ENCODE assay signal across 8 cellular contexts in genomic region chr20:25408170-25408547, GRCh38. TPM values are rescaled to one million over a fixed set of nuclear protein-coding genes. Genes with fewer than 3 reads are reported as not detected.
DNase-seq lines count a peak whose midpoint lies in the region; ATAC-seq, FAIRE-seq and TF ChIP-seq lines count a peak whose summit lies in the region.

No MANE protein-coding gene starts in this region.

- H4K8ac ChIP-seq in H1 (ENCODE audit: extremely low read depth, insufficient read depth, low read length) = no peak overlapping the region

- ATAC-seq in HG02852 (IDR thresholded peaks at IDR 0.05; ENCODE audit: unreplicated experiment) (no peak), HG02884 (IDR thresholded peaks at IDR 0.05; ENCODE audit: unreplicated experiment) (no peak)

- H3K79me1 ChIP-seq in H1 (ENCODE audit: low read depth, low read length) = peaks cover 16% of the 10 kb centered on the region

- peak overlapping the region; percentile 96 for H3K4me3 Mint-ChIP-seq in Caco-2 (ENCODE audit: unreplicated experiment)

- no peaks in the 10 kb centered on the region for H3K27me3 Mint-ChIP-seq in Caco-2 (ENCODE audit: insufficient read depth, unreplicated experiment)

- H4K5ac ChIP-seq in H1 (ENCODE audit: insufficient read length, low read depth, low read length) = no peak overlapping the region

- TF ChIP-seq EP300 in H1 (IDR thresholded peaks at IDR 0.05; ENCODE audit: borderline replicate concordance in 1 of 2, low read depth in 2 of 2, low read length in 2 of 2) = no peak

- CTCF ChIA-PET in Caco-2 (lab: Charles Lee) (interaction anchor here (0.8 to 1.8 kb wide), 3 partner anchors 10 to 72 kb away, joined by 3 to 18 read pairs (median 6); no protein-coding TSS in a partner anchor), H1 (lab: Charles Lee; ENCODE audit: partially characterized antibody) (interaction anchor here (0.9 to 4.6 kb wide), 9 partner anchors 10 to 132 kb away, joined by 3 to 37 read pairs (median 3); no protein-coding TSS in a partner anchor)

- TF ChIP-seq RAD21 in H1 (IDR thresholded peaks at IDR 0.05 in 1 of 2, conservative IDR thresholded peaks at IDR 0.05 in 1 of 2; ENCODE audit: low read depth in 2 of 2, low read length in 2 of 2) = no peak

- peaks cover 11% of the 10 kb centered on the region for H3K9me3 ChIP-seq in Caco-2
- peaks cover 4 to 5% of the 10 kb centered on the region in 2 experiments for H3K9me3 ChIP-seq in H1 (ENCODE audit: insufficient read depth in 2 of 2, low read depth in 1 of 2, low read length in 1 of 2)
- peaks cover under 1% of the 10 kb centered on the region for H3K9me3 ChIP-seq in neutrophil

- peaks cover 2 to 9% of the 10 kb centered on the region in 2 experiments for H4K20me1 ChIP-seq in H1 (replicated peaks in 1 of 2; ENCODE audit: control insufficient read depth in 1 of 2, insufficient read depth in 2 of 2, low read length in 2 of 2)

- no peak overlapping the region for H2BK12ac ChIP-seq in H1 (ENCODE audit: low read depth, low read length)

- H3K9ac ChIP-seq in H1 (replicated peaks in 1 of 4; ENCODE audit: extremely low read depth in 1 of 4, low read depth in 3 of 4, low read length in 3 of 4) = peak overlapping the region; percentile 86 to 98 (median 94)

- H3K27ac Mint-ChIP-seq in Caco-2 (ENCODE audit: unreplicated experiment) = peak overlapping the region; percentile 99

- H2BK15ac ChIP-seq in H1 (ENCODE audit: low read length) = no peak overlapping the region

- H3K79me2 ChIP-seq in H1 (ENCODE audit: control insufficient read depth in 1 of 2, insufficient read depth in 2 of 2, low read length in 2 of 2) = peaks cover 15 to 45% of the 10 kb centered on the region in 2 experiments

- H4K91ac ChIP-seq in H1 (replicated peaks; ENCODE audit: insufficient read length, low read length) = no peak overlapping the region

- H2BK5ac ChIP-seq in H1 (ENCODE audit: low read depth, low read length) = peak overlapping the region; percentile 81; the same call in 1 of the 2 replicates

- H3K27me3 ChIP-seq in Caco-2 (replicated peaks; ENCODE audit: control insufficient read depth, insufficient read depth, low read length) (no peaks in the 10 kb centered on the region), H1 (replicated peaks in 1 of 4; ENCODE audit: control insufficient read depth in 3 of 4, extremely low read depth in 1 of 4, insufficient read depth in 3 of 4, low read length in 3 of 4) (no peaks in the 10 kb centered on the region), neutrophil (no peaks in the 10 kb centered on the region)

- no peak overlapping the region for H2AFZ ChIP-seq in H1 (ENCODE audit: low read length)

- H3K4me3 ChIP-seq in Caco-2 (ENCODE audit: low read depth, low read length) (peak overlapping the region; percentile 69), H1 (ENCODE audit: extremely low read depth in 1 of 4, insufficient read depth in 2 of 4, low read depth in 3 of 4, low read length in 4 of 4) (peak overlapping the region; percentile 59 to 90 (median 80)), neutrophil (ENCODE audit: low read depth in 1 of 2, low read length in 1 of 2) (peak overlapping the region; percentile 66 to 69)

- H3K23ac ChIP-seq in H1 (ENCODE audit: insufficient read length) = no peak overlapping the region

- no peak overlapping the region for H3K56ac ChIP-seq in H1 (replicated peaks; ENCODE audit: insufficient read length, low read depth, low read length)

- peaks cover 11% of the 10 kb centered on the region for H3K4me1 Mint-ChIP-seq in Caco-2 (ENCODE audit: low read depth, unreplicated experiment)

- no peak overlapping the region for H3K4ac ChIP-seq in H1 (replicated peaks; ENCODE audit: insufficient read length, low read depth, low read length)

- BruUV-seq in Caco-2 (replicated peaks; lab: Mats Ljungman, UMichigan) = no TSS peak

- no peak overlapping the region for H2BK120ac ChIP-seq in H1 (replicated peaks; ENCODE audit: low read depth, low read length)

- H3K4me1 ChIP-seq in Caco-2 (0 out of 2 replicates have a peak, but pooled peaks cover 3% of the 10 kb centered on the region), H1 (replicated peaks in 1 of 4; ENCODE audit: control insufficient read depth in 3 of 4, insufficient read depth in 4 of 4, low read length in 3 of 4) (peaks cover 0 to 8% (median 2%) of the 10 kb centered on the region in 4 experiments; a peak in 2 of 7 replicates), neutrophil (ENCODE audit: control insufficient read depth in 1 of 2, insufficient read depth in 1 of 2, low read depth in 1 of 2, low read length in 1 of 2) (peaks cover 14 to 18% of the 10 kb centered on the region in 2 experiments)

- no peak overlapping the region for H3K18ac ChIP-seq in H1 (ENCODE audit: extremely low read depth, low read length)

- no peak for TF ChIP-seq POLR2A in H1 (IDR thresholded peaks at IDR 0.05; ENCODE audit: control extremely low read depth in 1 of 2, low read depth in 2 of 2, low read length in 2 of 2)

- H2BK20ac ChIP-seq in H1 (ENCODE audit: low read length) = no peak overlapping the region

- H3K36me3 ChIP-seq in Caco-2 (ENCODE audit: control insufficient read depth, insufficient read depth, low read length) = no peaks in the 10 kb centered on the region; the same call in none of the 2 replicates
- peaks cover 0 to 8% (median 0%) of the 10 kb centered on the region in 4 experiments; a peak in 2 of 8 replicates for H3K36me3 ChIP-seq in H1 (ENCODE audit: control insufficient read depth in 2 of 4, insufficient read depth in 4 of 4, low read length in 3 of 4)
- no peaks in the 10 kb centered on the region for H3K36me3 ChIP-seq in neutrophil

- H3K27ac ChIP-seq in H1 (ENCODE audit: low read depth, low read length) (peak overlapping the region; percentile 98), neutrophil (no peak overlapping the region)

- intact Hi-C loops in Caco-2 (cut with micrococcal nuclease; ENCODE audit: unreplicated experiment) (loop anchor here (10.0 kb wide), 1 partner anchor 413 kb away; the partner anchor contains the start of gene APMAP), head of caudate nucleus (cut with DNase I) (loop anchor here (10.0 kb wide), 1 partner anchor 217 kb away; the partner anchor contains the start of gene NANP)

- no peak overlapping the region for H3K14ac ChIP-seq in H1 (ENCODE audit: insufficient read length)

- no peak for FAIRE-seq in H1 (lab: Jason Lieb, UNC)

- H3K36me3 Mint-ChIP-seq in Caco-2 (ENCODE audit: insufficient read depth, unreplicated experiment) = peaks cover 19% of the 10 kb centered on the region

- no peak overlapping the region for H2AK5ac ChIP-seq in H1 (ENCODE audit: low read depth, low read length)

- DNase-seq in Caco-2 (no peak), NCI-H748 treated with DMSO at 0.1 percent for 48 hours (lab: John Stamatoyannopoulos, UW) (peak; percentile 26), H1 (ENCODE audit: low read depth in 1 of 2, low spot score in 2 of 2) (no peak), NCI-H345 treated with DMSO at 0.1 percent for 48 hours (lab: John Stamatoyannopoulos, UW; ENCODE audit: unreplicated experiment) (no peak), head of caudate nucleus (no peak)

- POLR2A ChIA-PET in Caco-2 (lab: Charles Lee) (interaction anchor here (1.1 to 1.3 kb wide), 4 partner anchors 29 to 162 kb away, joined by 3 to 11 read pairs (median 4); partner anchors contain the start of gene PYGB), H1 (lab: Charles Lee; ENCODE audit: partially characterized antibody) (interaction anchor here (0.7 to 4.5 kb wide), 29 partner anchors 10 to 177 kb away, joined by 3 to 42 read pairs (median 5); partner anchors contain the start of genes ABHD12, NINL and PYGB)

- WGBS in H1 (ENCODE audit: extremely low coverage in 1 of 2, insufficient coverage in 1 of 2, insufficient read length in 1 of 2, insufficient replicate concordance in 2 of 2, low coverage in 1 of 2, low lambda C conversion rate in 2 of 2, missing lambda C conversion rate in 1 of 2), 2 experiments = 3% methylated on average over 4 of the region's 4 CpGs; no CpG with 5 or more reads in 1 of the 2 experiments

- peaks cover 2% of the 10 kb centered on the region; the same call in 1 of the 2 replicates for H3K23me2 ChIP-seq in H1 (ENCODE audit: low read depth, low read length)

- peak overlapping the region; percentile 71 to 82 for H3K4me2 ChIP-seq in H1 (ENCODE audit: insufficient read depth in 1 of 2, low read depth in 2 of 2, low read length in 2 of 2)

- H3K9me3 Mint-ChIP-seq in Caco-2 (ENCODE audit: unreplicated experiment) = peaks cover 16% of the 10 kb centered on the region

- TF ChIP-seq CTCF in Caco-2 (IDR thresholded peaks at IDR 0.05; ENCODE audit: insufficient read depth in 1 of 2, low read depth in 1 of 2, low read length in 1 of 2, severe bottlenecking in 1 of 2, unreplicated experiment in 1 of 2) (no peak), H1 (IDR thresholded peaks at IDR 0.05; ENCODE audit: control extremely low read depth in 1 of 3, insufficient read depth in 1 of 3, low read depth in 1 of 3, low read length in 3 of 3) (no peak), neutrophil (IDR thresholded peaks at IDR 0.05) (no peak)

TF ChIP-seq in H1, 55 proteins besides CTCF, POLR2A, EP300 and RAD21:
- TF ChIP-seq NANOG (IDR thresholded peaks at IDR 0.05; ENCODE audit: insufficient read depth, low read depth, low read length, poor library complexity, severe bottlenecking) = no peak
- 0 out of 4 replicates have a peak, but pooled peaks of 1 of the 2 experiments have one; percentile 12 for TF ChIP-seq HDAC2 (IDR thresholded peaks at IDR 0.05; ENCODE audit: borderline replicate concordance in 1 of 2, low read depth in 2 of 2, low read length in 2 of 2)
- TF ChIP-seq TBP (IDR thresholded peaks at IDR 0.05; ENCODE audit: low read depth, low read length) = no peak

RNA-seq across cellular contexts. Expression of gene GINS1, which starts 0.7 kb away (rescaled TPM):
- 48.7 and 50.9 TPM in 2 replicates for total RNA-seq in Caco-2 (2022)
- 68.4 and 69.9 TPM in 2 replicates for total RNA-seq in H1 (2021; fragmentation: NEBNext Ultra II Directional; extraction: Animal tissue kit (Norgen Biotek cat#: 25700))
- 26.3 and 44.7 TPM in 2 replicates for polyA plus RNA-seq in H1 (2011; rRNA removed)
- polyA plus RNA-seq in H1 (2011; cell fraction: cytosol; rRNA removed) = 39.1 TPM
- 10.5 TPM for polyA plus RNA-seq in H1 (2011; cell fraction: nucleus; rRNA removed)
- polyA plus RNA-seq in H1 (2012, experiment 1 of 2) = 38.1 to 55.0 TPM (median 39.3 TPM) in 4 replicates
- polyA plus RNA-seq in H1 (2012, experiment 2 of 2) = 34.7 TPM
- 33.4 TPM for polyA plus RNA-seq in H1 (2013, experiment 1 of 2)
- polyA plus RNA-seq in H1 (2013, experiment 2 of 2) = 32.3 TPM
- polyA minus RNA-seq in H1 (2011; rRNA and poly(A)+ RNA removed) = 26.4 and 33.0 TPM in 2 replicates
- 22.8 TPM for polyA minus RNA-seq in H1 (2011; cell fraction: cytosol; rRNA and poly(A)+ RNA removed)
- polyA minus RNA-seq in H1 (2011; cell fraction: nucleus; rRNA and poly(A)+ RNA removed) = 16.2 TPM

RNA-seq across cellular contexts. Expression of gene ABHD12, which starts 17.5 kb away (rescaled TPM):
- 84.9 and 104 TPM in 2 replicates for total RNA-seq in Caco-2 (2022)
- total RNA-seq in H1 (2021; fragmentation: NEBNext Ultra II Directional; extraction: Animal tissue kit (Norgen Biotek cat#: 25700)) = 59.5 and 60.5 TPM in 2 replicates
- polyA plus RNA-seq in H1 (2011; rRNA removed) = 31.3 and 42.8 TPM in 2 replicates
- 32.7 TPM for polyA plus RNA-seq in H1 (2011; cell fraction: cytosol; rRNA removed)
- 39.7 TPM for polyA plus RNA-seq in H1 (2011; cell fraction: nucleus; rRNA removed)
- polyA plus RNA-seq in H1 (2012, experiment 1 of 2) = 58.9 to 66.6 TPM (median 61.5 TPM) in 4 replicates
- polyA plus RNA-seq in H1 (2012, experiment 2 of 2) = 80.5 TPM
- 60.2 TPM for polyA plus RNA-seq in H1 (2013, experiment 1 of 2)
- polyA plus RNA-seq in H1 (2013, experiment 2 of 2) = 64.8 TPM
- 43.4 and 45.2 TPM in 2 replicates for polyA minus RNA-seq in H1 (2011; rRNA and poly(A)+ RNA removed)
- polyA minus RNA-seq in H1 (2011; cell fraction: cytosol; rRNA and poly(A)+ RNA removed) = 26.4 TPM
- polyA minus RNA-seq in H1 (2011; cell fraction: nucleus; rRNA and poly(A)+ RNA removed) = 39.0 TPM
